1 cellular context compared by ENCODE assay signal in genomic region chr14:94120667-94121335, GRCh38.
TF ChIP-seq lines count a peak whose summit lies in the region.

No MANE protein-coding gene starts in this region.

TF ChIP-seq in SK-N-SH, 30 proteins besides CTCF, POLR2A, EP300 and RAD21:
- TF ChIP-seq CHD2 (IDR thresholded peaks at IDR 0.05; ENCODE audit: low read length, partially characterized antibody) (no peak), USF2 (IDR thresholded peaks at IDR 0.05; ENCODE audit: borderline replicate concordance, low read depth, low read length) (no peak), USF1 (IDR thresholded peaks at IDR 0.05; ENCODE audit: borderline replicate concordance, low read depth) (no peak), POLR2AphosphoS5 (IDR thresholded peaks at IDR 0.05; ENCODE audit: low read depth, low read length) (no peak), RFX5 (IDR thresholded peaks at IDR 0.05; ENCODE audit: low read length) (no peak), TEAD4 (IDR thresholded peaks at IDR 0.05; ENCODE audit: borderline replicate concordance, insufficient read depth) (no peak), NRF1 (IDR thresholded peaks at IDR 0.05; ENCODE audit: low read depth, low read length) (no peak), MAX (IDR thresholded peaks at IDR 0.05; ENCODE audit: low read depth) (no peak), GABPA (IDR thresholded peaks at IDR 0.05; ENCODE audit: low read depth) (no peak), RCOR1 (IDR thresholded peaks at IDR 0.05; ENCODE audit: low read length) (no peak), IRF3 (IDR thresholded peaks at IDR 0.05; ENCODE audit: low read depth, low read length) (no peak), NFIC (IDR thresholded peaks at IDR 0.05; ENCODE audit: borderline replicate concordance) (no peak), SMC3 (IDR thresholded peaks at IDR 0.05; ENCODE audit: low read depth, low read length) (no peak), EZH2phosphoT487 (IDR thresholded peaks at IDR 0.05; ENCODE audit: borderline replicate concordance, low read depth) (no peak), TAF1 (IDR thresholded peaks at IDR 0.05; ENCODE audit: borderline replicate concordance, low read depth, low read length) (no peak), SIN3A (IDR thresholded peaks at IDR 0.05; ENCODE audit: borderline replicate concordance, low read depth, low read length) (no peak), JUND (IDR thresholded peaks at IDR 0.05) (no peak), FOXM1 (IDR thresholded peaks at IDR 0.05; ENCODE audit: low read depth) (no peak)
